14 cellular contexts compared by ENCODE assay signal in genomic region chr6:1679691-1680068, GRCh38.
DNase-seq lines count a peak whose midpoint lies in the region; ATAC-seq and TF ChIP-seq lines count a peak whose summit lies in the region.
"Had no signal": no experiment of that assay in that cellular context is flagged by ENCODE, and none has a peak within 500 bp of the region (broad histone marks: within the 10 kb centered on the region; RNA-seq: fewer than 3 reads in every experiment).

No MANE protein-coding gene starts in this region.

- 46 to 69% (median 50%) methylated on average over 2 of the region's 2 CpGs for WGBS in heart left ventricle, 4 donors

- H3K36me3 ChIP-seq in heart left ventricle (no peaks in the 10 kb centered on the region), tibial artery (no peaks in the 10 kb centered on the region)

- H3K27ac ChIP-seq in heart left ventricle: peak overlapping the region in 7 of 12 donors; percentile 24 to 73 (median 41)
- H3K27ac ChIP-seq in tibial artery: peak overlapping the region; percentile 27 to 37

- TF ChIP-seq CTCF in heart left ventricle (IDR thresholded peaks at IDR 0.05) (no peak), fibroblast of pulmonary artery (IDR thresholded peaks at IDR 0.05; ENCODE audit: low read length, missing control alignments) (no peak), tibial artery (IDR thresholded peaks at IDR 0.05) (no peak)

- H3K4me1 ChIP-seq in heart left ventricle (peaks cover 0 to 28% (median 15%) of the 10 kb centered on the region in 12 donors), tibial artery (peaks cover 6 to 25% (median 13%) of the 10 kb centered on the region in 4 donors)

- H3K4me3 ChIP-seq in heart left ventricle (no peak overlapping the region), fibroblast of pulmonary artery (replicated peaks; ENCODE audit: low read depth, low read length) (no peak overlapping the region), tibial artery (no peak overlapping the region)

- DNase-seq in heart left ventricle (no peak), cardiac septum (ENCODE audit: low spot score) (no peak), NCI-H69 (lab: John Stamatoyannopoulos, UW) (peak; percentile 35), fibroblast of pulmonary artery (ENCODE audit: low read depth) (peak; percentile 27), tibial artery (no peak), cerebellar nuclear complex (lab: John Stamatoyannopoulos, UW) (no peak)
- DNase-seq in activated T-cell treated with anti-CD3 and anti-CD28 coated beads, Interleukin-2, amount 50 U/mL, for 48 hours: no peak
- DNase-seq: activated CD4-positive, alpha-beta T cell treated with anti-CD3 and anti-CD28 coated beads for 1 hour; activated gamma-delta T cell; CD8-positive, alpha-beta memory T cell; cortex of kidney; H9; mesendoderm had no signal

- H3K27me3 ChIP-seq in heart left ventricle (no peaks in the 10 kb centered on the region), tibial artery (no peaks in the 10 kb centered on the region)

- ATAC-seq in heart left ventricle (peak in 1 of 4 donors; percentile 5), GM18868 (IDR thresholded peaks at IDR 0.05; ENCODE audit: unreplicated experiment) (no peak)

- H3K9me3 ChIP-seq in heart left ventricle (no peaks in the 10 kb centered on the region), tibial artery (no peaks in the 10 kb centered on the region)

- intact Hi-C loops in heart left ventricle (cut with DNase I): loop anchor here in 2 of 10 donors (5.0 to 10.0 kb wide), 2 partner anchors 42 to 355 kb away; no protein-coding TSS in a partner anchor
- intact Hi-C loops in cardiac septum (cut with DNase I): no loop called here
- intact Hi-C loops in tibial artery (cut with DNase I; ENCODE audit: low total_unique reads): no loop called here

- no peak for TF ChIP-seq POLR2A in heart left ventricle (IDR thresholded peaks at IDR 0.05)

Comparison
In these comparisons a context has a peak if more than half of its experiments do, and no peak if none do; other contexts are left out.
1. DNase-seq: peak in NCI-H69 (single experiment) and fibroblast of pulmonary artery (single experiment); none in heart left ventricle (0 of 5), cardiac septum (single experiment), tibial artery (0 of 2), activated T-cell treated with anti-CD3 and anti-CD28 coated beads, Interleukin-2, amount 50 U/mL, for 48 hours (0 of 2) and cerebellar nuclear complex (0 of 2).